In genomic region chr7:44105832-44106231, GRCh38 we compare ENCODE assay signal across 11 cellular contexts. TPM values are rescaled to one million over a fixed set of nuclear protein-coding genes. Genes with fewer than 3 reads are reported as not detected.
A peak's percentile ranks its signal among the peaks of the same experiment; 100 is the strongest.
DNase-seq lines count a peak whose midpoint lies in the region; ATAC-seq and TF ChIP-seq lines count a peak whose summit lies in the region.
"Had no signal": no experiment of that assay in that cellular context is flagged by ENCODE, and none has a peak within 500 bp of the region (broad histone marks: within the 10 kb centered on the region; RNA-seq: fewer than 3 reads in every experiment).

No MANE protein-coding gene starts in this region.

- no peak for DNase-seq in activated T-cell treated with anti-CD3 and anti-CD28 coated beads, Interleukin-2, amount 50 U/mL, for 24 hours
- no peak for DNase-seq in activated T-cell treated with anti-CD3 and anti-CD28 coated beads, Interleukin-2, amount 50 U/mL, for 48 hours
- DNase-seq in activated naive CD8-positive, alpha-beta T cell treated with anti-CD3 and anti-CD28 coated beads, Interleukin-2, amount 10 ng/mL, durations not matched to agents 7 days and 5 days: no peak
- DNase-seq in mesenchymal stem cell: no peak
- DNase-seq in thyroid gland: no peak
- DNase-seq in HuH-7.5 (ENCODE audit: low spot score): no peak
- no peak for DNase-seq in AG08395 (ENCODE audit: low spot score)
- DNase-seq: NCI-H1930 had no signal

- H3K9ac ChIP-seq in mesenchymal stem cell (ENCODE audit: low read length): peak overlapping the region; percentile 88

- intact Hi-C loops in thyroid gland (cut with DNase I): no loop called here

- H3K27me3 Mint-ChIP-seq in activated T-cell treated with anti-CD3 and anti-CD28 coated beads, Interleukin-2, amount 50 U/mL, for 24 hours: peaks cover 12% of the 10 kb centered on the region
- H3K27me3 Mint-ChIP-seq in activated naive CD8-positive, alpha-beta T cell treated with anti-CD3 and anti-CD28 coated beads, Interleukin-2, amount 10 ng/mL, durations not matched to agents 7 days and 5 days: peaks cover 4% of the 10 kb centered on the region

- no peak overlapping the region for H4K91ac ChIP-seq in mesenchymal stem cell (ENCODE audit: low read length)

- no peak overlapping the region for H2BK120ac ChIP-seq in mesenchymal stem cell (ENCODE audit: low read depth, low read length)

- TF ChIP-seq CTCF in thyroid gland (IDR thresholded peaks at IDR 0.05): no peak

- no peaks in the 10 kb centered on the region for H3K9me3 Mint-ChIP-seq in activated T-cell treated with anti-CD3 and anti-CD28 coated beads, Interleukin-2, amount 50 U/mL, for 24 hours
- H3K9me3 Mint-ChIP-seq in activated naive CD8-positive, alpha-beta T cell treated with anti-CD3 and anti-CD28 coated beads, Interleukin-2, amount 10 ng/mL, durations not matched to agents 7 days and 5 days: no peaks in the 10 kb centered on the region
- H3K9me3 Mint-ChIP-seq: dendritic cell treated with granulocyte-macrophage colony-stimulating factor and Interleukin-4, amounts not matched to agents 40 ng/mL and 50 ng/mL, for 4 days had no signal

- H3K27ac ChIP-seq in mesenchymal stem cell (ENCODE audit: low read length, poor library complexity, severe bottlenecking) (peak overlapping the region; percentile 42), thyroid gland (peak overlapping the region in 2 of 3 donors; percentile 87)

- H3K79me1 ChIP-seq in mesenchymal stem cell (replicated peaks; ENCODE audit: low read length, poor library complexity, severe bottlenecking): peaks cover 12% of the 10 kb centered on the region

- H3K23ac ChIP-seq in mesenchymal stem cell (ENCODE audit: low read length in 2 of 2): no peak overlapping the region

- H3K27me3 ChIP-seq in mesenchymal stem cell (ENCODE audit: control insufficient read depth in 1 of 2, insufficient read depth in 1 of 2, low read length in 2 of 2): no peaks in the 10 kb centered on the region
- no peaks in the 10 kb centered on the region for H3K27me3 ChIP-seq in thyroid gland

- peaks cover 25% of the 10 kb centered on the region for H3K36me3 Mint-ChIP-seq in activated T-cell treated with anti-CD3 and anti-CD28 coated beads, Interleukin-2, amount 50 U/mL, for 24 hours (ENCODE audit: low read depth)
- H3K36me3 Mint-ChIP-seq in activated naive CD8-positive, alpha-beta T cell treated with anti-CD3 and anti-CD28 coated beads, Interleukin-2, amount 10 ng/mL, durations not matched to agents 7 days and 5 days: peaks cover 2% of the 10 kb centered on the region

- H3K14ac ChIP-seq in mesenchymal stem cell (ENCODE audit: low read length in 2 of 2): peak overlapping the region in 1 of 2 experiments; percentile 32

- H2AK5ac ChIP-seq in mesenchymal stem cell (ENCODE audit: low read length, severe bottlenecking): peak overlapping the region; percentile 34

- WGBS in mesenchymal stem cell: 96% methylated on average over 2 of the region's 2 CpGs
- WGBS in thyroid gland, 2 donors: 78% methylated on average over 2 of the region's 2 CpGs

- H3K4me1 Mint-ChIP-seq in activated T-cell treated with anti-CD3 and anti-CD28 coated beads, Interleukin-2, amount 50 U/mL, for 24 hours (ENCODE audit: low read depth): peaks cover 12% of the 10 kb centered on the region
- peaks cover 12% of the 10 kb centered on the region for H3K4me1 Mint-ChIP-seq in activated naive CD8-positive, alpha-beta T cell treated with anti-CD3 and anti-CD28 coated beads, Interleukin-2, amount 10 ng/mL, durations not matched to agents 7 days and 5 days

- peaks cover 73% of the 10 kb centered on the region for H3K4me1 ChIP-seq in mesenchymal stem cell (ENCODE audit: control insufficient read depth, insufficient read depth, low read depth, low read length)
- peaks cover 0 to 14% of the 10 kb centered on the region in 2 donors for H3K4me1 ChIP-seq in thyroid gland

- H2AFZ ChIP-seq in mesenchymal stem cell (ENCODE audit: low read depth, low read length): no peak overlapping the region

- peak overlapping the region; percentile 1 to 66 for H2BK12ac ChIP-seq in mesenchymal stem cell (ENCODE audit: low read length in 2 of 2)

- H3K9me3 ChIP-seq in mesenchymal stem cell (ENCODE audit: control insufficient read depth, low read length): no peaks in the 10 kb centered on the region
- no peaks in the 10 kb centered on the region for H3K9me3 ChIP-seq in thyroid gland

- H3K18ac ChIP-seq in mesenchymal stem cell (ENCODE audit: low read depth in 1 of 2, low read length in 2 of 2): peak overlapping the region; percentile 14 to 75

- H4K8ac ChIP-seq in mesenchymal stem cell (ENCODE audit: low read length): no peak overlapping the region

- no peak overlapping the region for H3K4ac ChIP-seq in mesenchymal stem cell (ENCODE audit: low read depth in 1 of 2, low read length in 2 of 2)

- no peak overlapping the region for H2BK5ac ChIP-seq in mesenchymal stem cell (ENCODE audit: low read depth, low read length, poor library complexity, severe bottlenecking)

- H3K4me3 Mint-ChIP-seq in activated T-cell treated with anti-CD3 and anti-CD28 coated beads, Interleukin-2, amount 50 U/mL, for 24 hours: peak overlapping the region; percentile 82
- H3K4me3 Mint-ChIP-seq in activated naive CD8-positive, alpha-beta T cell treated with anti-CD3 and anti-CD28 coated beads, Interleukin-2, amount 10 ng/mL, durations not matched to agents 7 days and 5 days: peak overlapping the region; percentile 83
- H3K4me3 Mint-ChIP-seq: dendritic cell treated with granulocyte-macrophage colony-stimulating factor and Interleukin-4, amounts not matched to agents 40 ng/mL and 50 ng/mL, for 4 days had no signal

- no peak overlapping the region for H2BK15ac ChIP-seq in mesenchymal stem cell (ENCODE audit: low read depth, poor library complexity, severe bottlenecking)

- ATAC-seq in activated naive CD8-positive, alpha-beta T cell treated with anti-CD3 and anti-CD28 coated beads, Interleukin-2, amount 10 ng/mL, durations not matched to agents 7 days and 5 days (ENCODE audit: low read depth): no peak
- ATAC-seq in HG03135 (IDR thresholded peaks at IDR 0.05; ENCODE audit: unreplicated experiment): no peak

- H3K27ac Mint-ChIP-seq in activated T-cell treated with anti-CD3 and anti-CD28 coated beads, Interleukin-2, amount 50 U/mL, for 24 hours: peak overlapping the region; percentile 39
- peak overlapping the region; percentile 46 for H3K27ac Mint-ChIP-seq in activated naive CD8-positive, alpha-beta T cell treated with anti-CD3 and anti-CD28 coated beads, Interleukin-2, amount 10 ng/mL, durations not matched to agents 7 days and 5 days
- H3K27ac Mint-ChIP-seq: dendritic cell treated with granulocyte-macrophage colony-stimulating factor and Interleukin-4, amounts not matched to agents 40 ng/mL and 50 ng/mL, for 4 days had no signal

- peak overlapping the region; percentile 79 for H3K4me2 ChIP-seq in mesenchymal stem cell (ENCODE audit: low read length, poor library complexity, severe bottlenecking)

- POLR2A ChIA-PET in activated naive CD8-positive, alpha-beta T cell treated with anti-CD3 and anti-CD28 coated beads, Interleukin-2, amount 10 ng/mL, durations not matched to agents 7 days and 5 days (lab: Charles Lee): interaction anchor here (0.6 to 1.8 kb wide), 4 partner anchors 17 to 385 kb away, joined by 4 to 10 read pairs (median 6); partner anchors contain the start of genes NUDCD3 and POLD2

- H3K4me3 ChIP-seq in mesenchymal stem cell (ENCODE audit: insufficient read depth in 1 of 2, low read depth in 1 of 2, low read length in 2 of 2): peak overlapping the region; percentile 65 to 91
- peak overlapping the region in 1 of 3 donors; percentile 52 for H3K4me3 ChIP-seq in thyroid gland (replicated peaks in 1 of 3)

- no peak for TF ChIP-seq POLR2A in thyroid gland (IDR thresholded peaks at IDR 0.05)

- H3K36me3 ChIP-seq in mesenchymal stem cell (ENCODE audit: control insufficient read depth in 1 of 2, insufficient read depth in 2 of 2, low read depth in 1 of 2, low read length in 2 of 2): peaks cover 43 to 49% of the 10 kb centered on the region in 2 experiments
- H3K36me3 ChIP-seq in thyroid gland: no peaks in the 10 kb centered on the region

RNA-seq across cellular contexts. Expression of gene AEBP1, which starts 1.7 kb away (rescaled TPM):
- 10 to 100 TPM; 21.5 to 22.0 TPM for total RNA-seq in activated naive CD8-positive, alpha-beta T cell treated with anti-CD3 and anti-CD28 coated beads, Interleukin-2, amount 10 ng/mL, durations not matched to agents 7 days and 5 days
- 95.5 TPM for polyA plus RNA-seq in mesenchymal stem cell (2013, experiment 1 of 2)
- polyA plus RNA-seq in mesenchymal stem cell (2013, experiment 2 of 2): 88.2 TPM
- total RNA-seq in thyroid gland: 100 to 1,000 TPM in 1 of 4 donors, 10 to 100 TPM in 3; 38.9 to 151 (median 57.6) TPM

RNA-seq across cellular contexts. Expression of gene POLD2, which starts 17.5 kb away (rescaled TPM):
- 10 to 100 TPM; 99.3 to 99.4 TPM for total RNA-seq in activated naive CD8-positive, alpha-beta T cell treated with anti-CD3 and anti-CD28 coated beads, Interleukin-2, amount 10 ng/mL, durations not matched to agents 7 days and 5 days
- polyA plus RNA-seq in mesenchymal stem cell (2013, experiment 1 of 2): 59.3 TPM
- polyA plus RNA-seq in mesenchymal stem cell (2013, experiment 2 of 2): 56.2 TPM
- 10 to 100 TPM; 48.8 to 65.8 (median 55.1) TPM for total RNA-seq in thyroid gland

RNA-seq across cellular contexts. Expression of gene POLM, which starts 23.5 kb away (rescaled TPM):
- 10 to 100 TPM; 51.0 to 54.5 TPM for total RNA-seq in activated naive CD8-positive, alpha-beta T cell treated with anti-CD3 and anti-CD28 coated beads, Interleukin-2, amount 10 ng/mL, durations not matched to agents 7 days and 5 days
- polyA plus RNA-seq in mesenchymal stem cell (2013, experiment 1 of 2): 6.5 TPM
- 5.7 TPM for polyA plus RNA-seq in mesenchymal stem cell (2013, experiment 2 of 2)
- 10 to 100 TPM; 51.1 to 85.0 (median 58.2) TPM for total RNA-seq in thyroid gland

RNA-seq across cellular contexts. Expression of gene MYL7, which starts 35.3 kb away (rescaled TPM):
- not detected for total RNA-seq in activated naive CD8-positive, alpha-beta T cell treated with anti-CD3 and anti-CD28 coated beads, Interleukin-2, amount 10 ng/mL, durations not matched to agents 7 days and 5 days
- polyA plus RNA-seq in mesenchymal stem cell (2013, experiment 1 of 2): not detected
- polyA plus RNA-seq in mesenchymal stem cell (2013, experiment 2 of 2): not detected
- total RNA-seq in thyroid gland: not detected
- total RNA-seq: mesenteric fat pad had no signal

RNA-seq across cellular contexts. Expression of gene PGAM2, which starts 40.5 kb away (rescaled TPM):
- total RNA-seq in activated naive CD8-positive, alpha-beta T cell treated with anti-CD3 and anti-CD28 coated beads, Interleukin-2, amount 10 ng/mL, durations not matched to agents 7 days and 5 days: 1 to 10 TPM in 1 of 2 experiments, under 1 TPM in 1; 0.74 to 2.1 TPM
- polyA plus RNA-seq in mesenchymal stem cell (2013, experiment 1 of 2): not detected
- polyA plus RNA-seq in mesenchymal stem cell (2013, experiment 2 of 2): not detected
- total RNA-seq in thyroid gland: 10 to 100 TPM in 2 of 4 donors, 1 to 10 TPM in 2; 2.2 to 28.0 (median 9.1) TPM
- total RNA-seq: mesenteric fat pad had no signal
